In the genomic region with DNA sequence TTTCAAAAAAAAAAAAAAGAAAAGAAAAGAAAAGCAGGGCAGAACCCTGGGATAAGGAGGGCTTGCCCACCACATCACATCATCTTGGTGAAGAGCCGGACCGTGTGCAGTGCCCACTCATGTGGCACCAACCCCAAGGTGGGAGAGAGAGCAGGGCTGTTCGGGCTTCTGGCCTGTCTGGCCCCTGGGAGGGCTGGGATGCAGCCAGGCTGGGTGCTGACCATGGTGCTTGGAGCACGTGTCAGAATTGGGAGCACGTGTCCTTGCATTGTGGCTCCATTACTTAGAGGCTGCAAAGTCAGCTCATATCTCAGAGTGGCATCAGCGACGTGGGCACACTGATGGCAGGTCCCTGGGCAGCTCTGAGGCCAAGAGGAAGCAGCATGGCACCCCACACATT, we compare ENCODE assay signal across 3 cellular contexts.
A peak's percentile ranks its signal among the peaks of the same experiment; 100 is the strongest.
TF ChIP-seq lines count a peak whose summit lies in the region.

No MANE protein-coding gene starts in this region.

TF ChIP-seq in SK-N-SH, 30 proteins besides CTCF, POLR2A, EP300 and RAD21:
- TF ChIP-seq EZH2phosphoT487 (IDR thresholded peaks at IDR 0.05; ENCODE audit: borderline replicate concordance, low read depth) (no peak), ELF1 (IDR thresholded peaks at IDR 0.05) (no peak)
- TF ChIP-seq, protein P1, sequence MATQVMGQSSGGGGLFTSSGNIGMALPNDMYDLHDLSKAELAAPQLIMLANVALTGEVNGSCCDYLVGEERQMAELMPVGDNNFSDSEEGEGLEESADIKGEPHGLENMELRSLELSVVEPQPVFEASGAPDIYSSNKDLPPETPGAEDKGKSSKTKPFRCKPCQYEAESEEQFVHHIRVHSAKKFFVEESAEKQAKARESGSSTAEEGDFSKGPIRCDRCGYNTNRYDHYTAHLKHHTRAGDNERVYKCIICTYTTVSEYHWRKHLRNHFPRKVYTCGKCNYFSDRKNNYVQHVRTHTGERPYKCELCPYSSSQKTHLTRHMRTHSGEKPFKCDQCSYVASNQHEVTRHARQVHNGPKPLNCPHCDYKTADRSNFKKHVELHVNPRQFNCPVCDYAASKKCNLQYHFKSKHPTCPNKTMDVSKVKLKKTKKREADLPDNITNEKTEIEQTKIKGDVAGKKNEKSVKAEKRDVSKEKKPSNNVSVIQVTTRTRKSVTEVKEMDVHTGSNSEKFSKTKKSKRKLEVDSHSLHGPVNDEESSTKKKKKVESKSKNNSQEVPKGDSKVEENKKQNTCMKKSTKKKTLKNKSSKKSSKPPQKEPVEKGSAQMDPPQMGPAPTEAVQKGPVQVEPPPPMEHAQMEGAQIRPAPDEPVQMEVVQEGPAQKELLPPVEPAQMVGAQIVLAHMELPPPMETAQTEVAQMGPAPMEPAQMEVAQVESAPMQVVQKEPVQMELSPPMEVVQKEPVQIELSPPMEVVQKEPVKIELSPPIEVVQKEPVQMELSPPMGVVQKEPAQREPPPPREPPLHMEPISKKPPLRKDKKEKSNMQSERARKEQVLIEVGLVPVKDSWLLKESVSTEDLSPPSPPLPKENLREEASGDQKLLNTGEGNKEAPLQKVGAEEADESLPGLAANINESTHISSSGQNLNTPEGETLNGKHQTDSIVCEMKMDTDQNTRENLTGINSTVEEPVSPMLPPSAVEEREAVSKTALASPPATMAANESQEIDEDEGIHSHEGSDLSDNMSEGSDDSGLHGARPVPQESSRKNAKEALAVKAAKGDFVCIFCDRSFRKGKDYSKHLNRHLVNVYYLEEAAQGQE (IDR thresholded peaks at IDR 0.05; ENCODE audit: low read depth, low read length), result peak; percentile 86
TF ChIP-seq in SK-N-SH: peak in this region for 1.

TF ChIP-seq in SK-N-SH treated with all-trans-retinoic acid at 6 μM for 48 hours, 23 proteins besides CTCF, POLR2A, EP300 and RAD21:
- no peak for TF ChIP-seq ARNTL (CRISPR knock-in tag; IDR thresholded peaks at IDR 0.05; ENCODE audit: borderline replicate concordance, low read depth)
- TF ChIP-seq, protein P2, sequence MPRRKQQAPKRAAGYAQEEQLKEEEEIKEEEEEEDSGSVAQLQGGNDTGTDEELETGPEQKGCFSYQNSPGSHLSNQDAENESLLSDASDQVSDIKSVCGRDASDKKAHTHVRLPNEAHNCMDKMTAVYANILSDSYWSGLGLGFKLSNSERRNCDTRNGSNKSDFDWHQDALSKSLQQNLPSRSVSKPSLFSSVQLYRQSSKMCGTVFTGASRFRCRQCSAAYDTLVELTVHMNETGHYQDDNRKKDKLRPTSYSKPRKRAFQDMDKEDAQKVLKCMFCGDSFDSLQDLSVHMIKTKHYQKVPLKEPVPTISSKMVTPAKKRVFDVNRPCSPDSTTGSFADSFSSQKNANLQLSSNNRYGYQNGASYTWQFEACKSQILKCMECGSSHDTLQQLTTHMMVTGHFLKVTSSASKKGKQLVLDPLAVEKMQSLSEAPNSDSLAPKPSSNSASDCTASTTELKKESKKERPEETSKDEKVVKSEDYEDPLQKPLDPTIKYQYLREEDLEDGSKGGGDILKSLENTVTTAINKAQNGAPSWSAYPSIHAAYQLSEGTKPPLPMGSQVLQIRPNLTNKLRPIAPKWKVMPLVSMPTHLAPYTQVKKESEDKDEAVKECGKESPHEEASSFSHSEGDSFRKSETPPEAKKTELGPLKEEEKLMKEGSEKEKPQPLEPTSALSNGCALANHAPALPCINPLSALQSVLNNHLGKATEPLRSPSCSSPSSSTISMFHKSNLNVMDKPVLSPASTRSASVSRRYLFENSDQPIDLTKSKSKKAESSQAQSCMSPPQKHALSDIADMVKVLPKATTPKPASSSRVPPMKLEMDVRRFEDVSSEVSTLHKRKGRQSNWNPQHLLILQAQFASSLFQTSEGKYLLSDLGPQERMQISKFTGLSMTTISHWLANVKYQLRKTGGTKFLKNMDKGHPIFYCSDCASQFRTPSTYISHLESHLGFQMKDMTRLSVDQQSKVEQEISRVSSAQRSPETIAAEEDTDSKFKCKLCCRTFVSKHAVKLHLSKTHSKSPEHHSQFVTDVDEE (CRISPR knock-in tag; IDR thresholded peaks at IDR 0.05), result no peak
- no peak for TF ChIP-seq SNAI2 (CRISPR knock-in tag; IDR thresholded peaks at IDR 0.05)
- TF ChIP-seq ZNF8 (CRISPR knock-in tag; IDR thresholded peaks at IDR 0.05), result no peak
- no peak for TF ChIP-seq ZFP30 (CRISPR knock-in tag; IDR thresholded peaks at IDR 0.05)
- no peak for TF ChIP-seq ZFP3 (CRISPR knock-in tag; IDR thresholded peaks at IDR 0.05)
- TF ChIP-seq, protein P3, sequence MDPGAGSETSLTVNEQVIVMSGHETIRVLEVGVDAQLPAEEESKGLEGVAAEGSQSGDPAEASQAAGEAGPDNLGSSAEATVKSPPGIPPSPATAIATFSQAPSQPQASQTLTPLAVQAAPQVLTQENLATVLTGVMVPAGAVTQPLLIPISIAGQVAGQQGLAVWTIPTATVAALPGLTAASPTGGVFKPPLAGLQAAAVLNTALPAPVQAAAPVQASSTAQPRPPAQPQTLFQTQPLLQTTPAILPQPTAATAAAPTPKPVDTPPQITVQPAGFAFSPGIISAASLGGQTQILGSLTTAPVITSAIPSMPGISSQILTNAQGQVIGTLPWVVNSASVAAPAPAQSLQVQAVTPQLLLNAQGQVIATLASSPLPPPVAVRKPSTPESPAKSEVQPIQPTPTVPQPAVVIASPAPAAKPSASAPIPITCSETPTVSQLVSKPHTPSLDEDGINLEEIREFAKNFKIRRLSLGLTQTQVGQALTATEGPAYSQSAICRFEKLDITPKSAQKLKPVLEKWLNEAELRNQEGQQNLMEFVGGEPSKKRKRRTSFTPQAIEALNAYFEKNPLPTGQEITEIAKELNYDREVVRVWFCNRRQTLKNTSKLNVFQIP (CRISPR knock-in tag; IDR thresholded peaks at IDR 0.05; ENCODE audit: borderline replicate concordance, low read depth), result no peak

TF ChIP-seq in IMR-90, 13 proteins besides CTCF, POLR2A, EP300 and RAD21:
- TF ChIP-seq, protein P4, sequence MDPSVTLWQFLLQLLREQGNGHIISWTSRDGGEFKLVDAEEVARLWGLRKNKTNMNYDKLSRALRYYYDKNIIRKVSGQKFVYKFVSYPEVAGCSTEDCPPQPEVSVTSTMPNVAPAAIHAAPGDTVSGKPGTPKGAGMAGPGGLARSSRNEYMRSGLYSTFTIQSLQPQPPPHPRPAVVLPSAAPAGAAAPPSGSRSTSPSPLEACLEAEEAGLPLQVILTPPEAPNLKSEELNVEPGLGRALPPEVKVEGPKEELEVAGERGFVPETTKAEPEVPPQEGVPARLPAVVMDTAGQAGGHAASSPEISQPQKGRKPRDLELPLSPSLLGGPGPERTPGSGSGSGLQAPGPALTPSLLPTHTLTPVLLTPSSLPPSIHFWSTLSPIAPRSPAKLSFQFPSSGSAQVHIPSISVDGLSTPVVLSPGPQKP (IDR thresholded peaks at IDR 0.05; ENCODE audit: borderline replicate concordance, low read depth, low read length), result no peak
- peak; percentile 87 for TF ChIP-seq MXI1 (IDR thresholded peaks at IDR 0.05; ENCODE audit: borderline replicate concordance, low read depth, low read length)
- TF ChIP-seq, protein P5, sequence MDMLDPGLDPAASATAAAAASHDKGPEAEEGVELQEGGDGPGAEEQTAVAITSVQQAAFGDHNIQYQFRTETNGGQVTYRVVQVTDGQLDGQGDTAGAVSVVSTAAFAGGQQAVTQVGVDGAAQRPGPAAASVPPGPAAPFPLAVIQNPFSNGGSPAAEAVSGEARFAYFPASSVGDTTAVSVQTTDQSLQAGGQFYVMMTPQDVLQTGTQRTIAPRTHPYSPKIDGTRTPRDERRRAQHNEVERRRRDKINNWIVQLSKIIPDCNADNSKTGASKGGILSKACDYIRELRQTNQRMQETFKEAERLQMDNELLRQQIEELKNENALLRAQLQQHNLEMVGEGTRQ (IDR thresholded peaks at IDR 0.05; ENCODE audit: low read depth, low read length), result peak; percentile 77
- TF ChIP-seq BHLHE40 (IDR thresholded peaks at IDR 0.05; ENCODE audit: low read depth, low read length), result peak; percentile 78; the same call in 1 of the 2 replicates
TF ChIP-seq in IMR-90: peak in this region for 3.
